Comparison of ENCODE assay signal across 24 cellular contexts in genomic region chr14:37870170-37870569, GRCh38.
DNase-seq lines count a peak whose midpoint lies in the region; ATAC-seq, FAIRE-seq and TF ChIP-seq lines count a peak whose summit lies in the region.
"Had no signal": no experiment of that assay in that cellular context is flagged by ENCODE, and none has a peak within 500 bp of the region (broad histone marks: within the 10 kb centered on the region; RNA-seq: fewer than 3 reads in every experiment).

No MANE protein-coding gene starts in this region.

- H3K36me3 ChIP-seq in GM23248 (ENCODE audit: low read depth) (no peaks in the 10 kb centered on the region), RWPE2 (ENCODE audit: low read depth) (no peaks in the 10 kb centered on the region), HepG2 (replicated peaks in 1 of 2; ENCODE audit: control insufficient read depth in 1 of 2, insufficient read depth in 2 of 2, low read length in 2 of 2) (no peaks in the 10 kb centered on the region)
- H3K36me3 ChIP-seq: BLaER1, MG63 had no signal

- in situ Hi-C loops in GM23248 (cut with MboI) (no loop called here), HepG2 (cut with HindIII; ENCODE audit: extremely low pct_ligation_motif_present, low pct_unique_long_range_greater_than_20kb) (loop anchor here (5.0 kb wide), 3 partner anchors 163 to 618 kb away; no protein-coding TSS in a partner anchor)

- TF ChIP-seq POLR2A in HepG2 (IDR thresholded peaks at IDR 0.05; ENCODE audit: insufficient read depth in 1 of 2, low read depth in 2 of 2, low read length in 2 of 2) = no peak

- no peaks in the 10 kb centered on the region for H3K79me2 ChIP-seq in GM23248 (ENCODE audit: insufficient read depth)
- H3K79me2 ChIP-seq in HepG2 (ENCODE audit: insufficient read depth, low read length) = no peaks in the 10 kb centered on the region

- no peaks in the 10 kb centered on the region for H3K36me3 Mint-ChIP-seq in activated naive CD8-positive, alpha-beta T cell treated with anti-CD3 and anti-CD28 coated beads, Interleukin-2, amount 50 U/mL, for 24 hours (ENCODE audit: low read depth)

- TF ChIP-seq RAD21 in HepG2 (CRISPR knock-in tag; IDR thresholded peaks at IDR 0.05) = no peak

- H3K27ac Mint-ChIP-seq in activated naive CD8-positive, alpha-beta T cell treated with anti-CD3 and anti-CD28 coated beads, Interleukin-2, amount 50 U/mL, for 24 hours = no peak overlapping the region
- H3K27ac Mint-ChIP-seq: CD4-positive, alpha-beta T cell had no signal

- no peak for FAIRE-seq in HepG2 (lab: Jason Lieb, UNC)
- FAIRE-seq: GM12892, GM18507 had no signal

- no peaks in the 10 kb centered on the region for H3K27me3 ChIP-seq in GM23248 (replicated peaks; ENCODE audit: insufficient read depth)
- H3K27me3 ChIP-seq in RWPE2 (ENCODE audit: insufficient read depth, poor library complexity, severe bottlenecking) = no peaks in the 10 kb centered on the region
- no peaks in the 10 kb centered on the region for H3K27me3 ChIP-seq in HepG2 (ENCODE audit: control insufficient read depth in 1 of 2, insufficient read depth in 2 of 2, low read length in 2 of 2)
- H3K27me3 ChIP-seq: BLaER1, MG63 had no signal

- H4K20me1 ChIP-seq in GM23248 (ENCODE audit: insufficient read depth) (no peaks in the 10 kb centered on the region), HepG2 (ENCODE audit: insufficient read depth, low read length) (no peaks in the 10 kb centered on the region)
- H4K20me1 ChIP-seq: BLaER1 had no signal

- peak; percentile 9 for DNase-seq in GM23248
- DNase-seq in RWPE2 (ENCODE audit: low spot score) = no peak
- no peak for DNase-seq in HepG2 (ENCODE audit: low spot score)
- DNase-seq in HUDEP-2 (lab: John Stamatoyannopoulos, UW; ENCODE audit: unreplicated experiment in 76 of 76) = no peak
- DNase-seq in mesenteric fat pad (ENCODE audit: low spot score) = no peak
- DNase-seq in activated naive CD8-positive, alpha-beta T cell treated with anti-CD3 and anti-CD28 coated beads, Interleukin-2, amount 50 U/mL, for 24 hours = no peak
- no peak for DNase-seq in occipital lobe (lab: John Stamatoyannopoulos, UW)
- DNase-seq: ACHN; Caco-2; CD4-positive, alpha-beta T cell; GOT3; Kasumi-1; MG63; NCI-H1048; NCI-H187; NCI-H446; NCI-H526; RPMI8226; SIG-M5; SK-N-SH had no signal

- no peaks in the 10 kb centered on the region for H3K9me3 ChIP-seq in GM23248 (ENCODE audit: low read depth)
- no peaks in the 10 kb centered on the region for H3K9me3 ChIP-seq in RWPE2 (ENCODE audit: severe bottlenecking)
- H3K9me3 ChIP-seq in HepG2 (ENCODE audit: low read length) = no peaks in the 10 kb centered on the region
- H3K9me3 ChIP-seq: BLaER1, Caco-2, MG63, SK-N-SH had no signal

- ATAC-seq in RWPE2 (ENCODE audit: low read depth) (peak; percentile 61), HepG2 (no peak)
- ATAC-seq in activated naive CD8-positive, alpha-beta T cell treated with anti-CD3 and anti-CD28 coated beads, Interleukin-2, amount 50 U/mL, for 24 hours = no peak
- ATAC-seq: HCT116 had no signal

- H3K9me2 ChIP-seq in GM23248 (ENCODE audit: insufficient read depth) = no peaks in the 10 kb centered on the region
- H3K9me2 ChIP-seq: SK-N-SH had no signal

- TF ChIP-seq CTCF in RWPE2 (IDR thresholded peaks at IDR 0.05; ENCODE audit: poor library complexity, severe bottlenecking) (no peak), HepG2 (CRISPR knock-in tag; IDR thresholded peaks at IDR 0.05) (no peak)

- H3K27me3 Mint-ChIP-seq in activated naive CD8-positive, alpha-beta T cell treated with anti-CD3 and anti-CD28 coated beads, Interleukin-2, amount 50 U/mL, for 24 hours = peaks cover 3% of the 10 kb centered on the region
- H3K27me3 Mint-ChIP-seq: CD4-positive, alpha-beta T cell had no signal

- H2AFZ ChIP-seq in GM23248 (0 out of 2 replicates have a peak overlapping the region, but pooled peaks have one; percentile 23), HepG2 (ENCODE audit: low read length) (no peak overlapping the region)

- no TSS peak for BruUV-seq in HepG2 (replicated peaks; lab: Mats Ljungman, UMichigan)

- no peak for TF ChIP-seq EP300 in HepG2 (IDR thresholded peaks at IDR 0.05; ENCODE audit: low read depth in 2 of 2, low read length in 2 of 2)
- TF ChIP-seq EP300 in HepG2 (CRISPR knock-in tag; IDR thresholded peaks at IDR 0.05; ENCODE audit: borderline replicate concordance) = no peak

- 65 to 68% methylated on average over 5 of the region's 5 CpGs for WGBS in GM23248 (ENCODE audit: low coverage in 1 of 2, low lambda C conversion rate in 2 of 2, missing lambda C conversion rate in 2 of 2), 2 experiments
- 84% methylated on average over 5 of the region's 5 CpGs for WGBS in HepG2 (ENCODE audit: low lambda C conversion rate)

- H3K4me1 ChIP-seq in GM23248 (ENCODE audit: insufficient read depth) (peaks cover 12% of the 10 kb centered on the region), RWPE2 (ENCODE audit: insufficient read depth, poor library complexity, severe bottlenecking) (peaks cover 8% of the 10 kb centered on the region), HepG2 (ENCODE audit: insufficient read depth, low read length) (peaks cover 76% of the 10 kb centered on the region)
- H3K4me1 ChIP-seq: BLaER1 had no signal

- H3K4me1 Mint-ChIP-seq in activated naive CD8-positive, alpha-beta T cell treated with anti-CD3 and anti-CD28 coated beads, Interleukin-2, amount 50 U/mL, for 24 hours = peaks cover 2% of the 10 kb centered on the region

- POLR2A ChIA-PET in HepG2 (lab: Yijun Ruan, JAX) = interaction anchor here (1.6 kb wide), 1 partner anchor 161 kb away, joined by 10 read pairs; no protein-coding TSS in a partner anchor

- no peak overlapping the region for H3K27ac ChIP-seq in GM23248
- H3K27ac ChIP-seq in RWPE2 (ENCODE audit: poor library complexity, severe bottlenecking) = no peak overlapping the region
- no peak overlapping the region for H3K27ac ChIP-seq in HepG2 (ENCODE audit: extremely low read length, insufficient read depth, low read length)
- H3K27ac ChIP-seq: BLaER1 had no signal

- no peak overlapping the region for H3K9ac ChIP-seq in GM23248
- H3K9ac ChIP-seq in HepG2 (ENCODE audit: insufficient read depth, low read depth, low read length) = no peak overlapping the region
- H3K9ac ChIP-seq: BLaER1, SK-N-SH had no signal

- intact Hi-C loops in HepG2 (cut with micrococcal nuclease; ENCODE audit: unreplicated experiment) = loop anchor here (5.0 kb wide), 1 partner anchor 403 kb away; no protein-coding TSS in a partner anchor

- H3K4me2 ChIP-seq in GM23248 (ENCODE audit: unreplicated experiment) = no peak overlapping the region
- peak overlapping the region; percentile 25; the same call in 1 of the 2 replicates for H3K4me2 ChIP-seq in HepG2 (ENCODE audit: low read depth, low read length)
- H3K4me2 ChIP-seq: BLaER1, SK-N-SH had no signal

- CTCF ChIA-PET in HepG2 (lab: Yijun Ruan, JAX; ENCODE audit: low intra/inter-chr PET ratio, low total read pairs) = no interaction called here

- H3F3A ChIP-seq in GM23248 (ENCODE audit: insufficient read depth) = peaks cover 10% of the 10 kb centered on the region

- no peak overlapping the region for H3K4me3 Mint-ChIP-seq in activated naive CD8-positive, alpha-beta T cell treated with anti-CD3 and anti-CD28 coated beads, Interleukin-2, amount 50 U/mL, for 24 hours
- H3K4me3 Mint-ChIP-seq: CD4-positive, alpha-beta T cell had no signal

- H3K4me3 ChIP-seq in GM23248 = no peak overlapping the region
- H3K4me3 ChIP-seq in RWPE2 (ENCODE audit: severe bottlenecking) = no peak overlapping the region
- no peak overlapping the region for H3K4me3 ChIP-seq in HepG2 (replicated peaks in 1 of 3; ENCODE audit: insufficient read depth in 1 of 3, low read depth in 2 of 3, low read length in 3 of 3)
- H3K4me3 ChIP-seq: BLaER1, MG63 had no signal

- no peaks in the 10 kb centered on the region for H3K9me3 Mint-ChIP-seq in activated naive CD8-positive, alpha-beta T cell treated with anti-CD3 and anti-CD28 coated beads, Interleukin-2, amount 50 U/mL, for 24 hours
- H3K9me3 Mint-ChIP-seq: CD4-positive, alpha-beta T cell had no signal

TF ChIP-seq in HepG2, 621 proteins besides CTCF, POLR2A, EP300 and RAD21:
- TF ChIP-seq SP2 (CRISPR knock-in tag; IDR thresholded peaks at IDR 0.05) = no peak
- TF ChIP-seq HNF4A (CRISPR knock-in tag; IDR thresholded peaks at IDR 0.05) = peak; percentile 37
- TF ChIP-seq SALL2 (CRISPR knock-in tag; IDR thresholded peaks at IDR 0.05) = no peak
- no peak for TF ChIP-seq ZNF367 (CRISPR knock-in tag; IDR thresholded peaks at IDR 0.05; ENCODE audit: borderline replicate concordance)
- TF ChIP-seq ZBTB42 (CRISPR knock-in tag; IDR thresholded peaks at IDR 0.05) = no peak
- TF ChIP-seq TMF1 (CRISPR knock-in tag; IDR thresholded peaks at IDR 0.05; ENCODE audit: low read depth) = no peak
- TF ChIP-seq GMEB1 (CRISPR knock-in tag; IDR thresholded peaks at IDR 0.05; ENCODE audit: borderline replicate concordance) = no peak
- no peak for TF ChIP-seq MTERF4 (CRISPR knock-in tag; IDR thresholded peaks at IDR 0.05)
- TF ChIP-seq ZNF652 (CRISPR knock-in tag; IDR thresholded peaks at IDR 0.05; ENCODE audit: borderline replicate concordance, low read depth) = peak; percentile 72
